Comparison of ENCODE assay signal across 18 cellular contexts in genomic region chr20:57167292-57167655, GRCh38.
"Had no signal": no experiment of that assay in that cellular context is flagged by ENCODE, and none has a peak within 500 bp of the region (broad histone marks: within the 10 kb centered on the region; RNA-seq: fewer than 3 reads in every experiment).

No MANE protein-coding gene starts in this region.

- H3K27ac ChIP-seq: adrenal gland, ascending aorta, parathyroid adenoma, VCaP had no signal

- H3K36me3 ChIP-seq: adrenal gland, ascending aorta had no signal

- H3K4me3 ChIP-seq: adrenal gland, ascending aorta had no signal

- H3K27me3 ChIP-seq: adrenal gland, ascending aorta had no signal

- ATAC-seq: stimulated activated memory B cell treated with anti-CD40 and anti-IgM and Interleukin-4, amounts not matched to agents 10 μg/mL and 1 μg/mL and 100 μg/mL, for 72 hours; stimulated activated naive CD8-positive, alpha-beta T cell treated with anti-CD3 and anti-CD28 coated beads, Interleukin-15, amount 100 ng/mL, for 72 hours had no signal

- H3K9me3 ChIP-seq: adrenal gland, ascending aorta had no signal

- H3K4me1 ChIP-seq: adrenal gland, ascending aorta, parathyroid adenoma had no signal

- DNase-seq: activated CD4-positive, alpha-beta T cell treated with anti-CD3 and anti-CD28 coated beads for 4 hours; activated CD4-positive, alpha-beta T cell treated with anti-CD3 and anti-CD28 coated beads, Interleukin-2, amount 50 U/mL, for 48 hours; activated CD8-positive, alpha-beta memory T cell treated with anti-CD3 and anti-CD28 coated beads for 24 hours; activated effector memory CD4-positive, alpha-beta T cell treated with anti-CD3 and anti-CD28 coated beads, Interleukin-2, amount 50 U/mL, for 16 hours; activated naive CD4-positive, alpha-beta T cell treated with anti-CD3 and anti-CD28 coated beads for 36 hours; activated naive CD8-positive, alpha-beta T cell treated with anti-CD3 and anti-CD28 coated beads for 36 hours; adrenal gland; central memory CD4-positive, alpha-beta T cell; naive B cell; small intestine; stimulated activated CD4-positive, alpha-beta T cell treated with anti-CD3 and anti-CD28 coated beads, Interleukin-4, amount 100 ng/mL, for 4 hours; stimulated activated CD8-positive, alpha-beta memory T cell treated with anti-CD3 and anti-CD28 coated beads, Interleukin-4, amount 100 ng/mL, for 48 hours; stimulated activated naive CD8-positive, alpha-beta T cell treated with anti-CD3 and anti-CD28 coated beads, Interleukin-15, amount 100 ng/mL, for 72 hours; T-helper 9 cell had no signal
